ENCODE assay signal across 28 cellular contexts in genomic region chr16:89012622-89012995, GRCh38. TPM values are rescaled to one million over a fixed set of nuclear protein-coding genes. Genes with fewer than 3 reads are reported as not detected.
"Had no signal": no experiment of that assay in that cellular context is flagged by ENCODE, and none has a peak within 500 bp of the region (broad histone marks: within the 10 kb centered on the region; RNA-seq: fewer than 3 reads in every experiment).

No MANE protein-coding gene starts in this region.

- H3K4me1 Mint-ChIP-seq: nephron had no signal

- DNase-seq: naive thymus-derived CD4-positive, alpha-beta T cell; occipital lobe; psoas muscle; small intestine; stimulated activated CD4-positive, alpha-beta T cell treated with anti-CD3 and anti-CD28 coated beads, Interleukin-15, amount 100 ng/mL, for 24 hours; stimulated activated CD4-positive, alpha-beta T cell treated with anti-CD3 and anti-CD28 coated beads, Interleukin-2, amount 100 ng/mL, for 24 hours; stimulated activated CD4-positive, alpha-beta T cell treated with anti-CD3 and anti-CD28 coated beads, Interleukin-2, amount 100 ng/mL, for 48 hours; stimulated activated CD4-positive, alpha-beta T cell treated with anti-CD3 and anti-CD28 coated beads, Interleukin-4, amount 100 ng/mL, for 24 hours; stimulated activated naive B cell treated with anti-CD40 and anti-IgM and Interleukin-4, amounts not matched to agents 10 μg/mL and 1 μg/mL and 100 μg/mL, for 72 hours; stimulated activated naive CD4-positive, alpha-beta T cell treated with Interleukin-2 at 50 U/mL for 16 hours; stomach; thyroid gland; trophoblast cell; upper lobe of left lung had no signal

- H3K4me3 Mint-ChIP-seq: naive thymus-derived CD4-positive, alpha-beta T cell; nephron; neural progenitor cell; stimulated activated effector memory CD8-positive, alpha-beta T cell treated with anti-CD3 and anti-CD28 coated beads, Interleukin-12 subunit alpha, Interleukin-12 subunit beta, amount 100 ng/mL, for 72 hours; stimulated activated naive B cell treated with anti-CD40 and anti-IgM and Interleukin-4, amounts not matched to agents 10 μg/mL and 1 μg/mL and 100 μg/mL, for 72 hours; stimulated activated naive CD8-positive, alpha-beta T cell treated with anti-CD3 and anti-CD28 coated beads, Interleukin-15, Interleukin-2, amounts not matched to agents 100 ng/mL and 50 ng/mL, for 24 hours had no signal

- H3K36me3 Mint-ChIP-seq: neural progenitor cell; stimulated activated effector memory CD8-positive, alpha-beta T cell treated with anti-CD3 and anti-CD28 coated beads, Interleukin-12 subunit alpha, Interleukin-12 subunit beta, amount 100 ng/mL, for 72 hours; stimulated activated naive B cell treated with anti-CD40 and anti-IgM and Interleukin-4, amounts not matched to agents 10 μg/mL and 1 μg/mL and 100 μg/mL, for 72 hours had no signal

- H3K4me3 ChIP-seq: neural progenitor cell, pancreas, psoas muscle, right atrium auricular region, right lobe of liver, sigmoid colon, stomach, thoracic aorta, thyroid gland, tibial nerve, upper lobe of left lung, vagina had no signal

- H3K27me3 ChIP-seq: pancreas, right atrium auricular region, right lobe of liver, thyroid gland, vagina had no signal

- H2AFZ ChIP-seq: neural progenitor cell had no signal

- H3K27ac Mint-ChIP-seq: naive thymus-derived CD4-positive, alpha-beta T cell; nephron; neural progenitor cell; progenitor cell of endocrine pancreas; stimulated activated effector memory CD8-positive, alpha-beta T cell treated with anti-CD3 and anti-CD28 coated beads, Interleukin-12 subunit alpha, Interleukin-12 subunit beta, amount 100 ng/mL, for 72 hours; stimulated activated naive B cell treated with anti-CD40 and anti-IgM and Interleukin-4, amounts not matched to agents 10 μg/mL and 1 μg/mL and 100 μg/mL, for 72 hours; stimulated activated naive CD8-positive, alpha-beta T cell treated with anti-CD3 and anti-CD28 coated beads, Interleukin-15, Interleukin-2, amounts not matched to agents 100 ng/mL and 50 ng/mL, for 24 hours had no signal

- H3K4me2 ChIP-seq: neural progenitor cell had no signal

- ATAC-seq: naive thymus-derived CD4-positive, alpha-beta T cell; pancreas; psoas muscle; right lobe of liver; stimulated activated naive B cell treated with anti-CD40 and anti-IgM and Interleukin-4, amounts not matched to agents 10 μg/mL and 1 μg/mL and 100 μg/mL, for 72 hours had no signal

- H3K9me3 ChIP-seq: pancreas, psoas muscle, right atrium auricular region, right lobe of liver, sigmoid colon, stomach, thoracic aorta, thyroid gland, tibial nerve, upper lobe of left lung, vagina had no signal

- H3K4me1 ChIP-seq: neural progenitor cell, pancreas, psoas muscle, right atrium auricular region, right lobe of liver, sigmoid colon, stomach, thyroid gland, tibial nerve, upper lobe of left lung, vagina had no signal

- H3K9me3 Mint-ChIP-seq: stimulated activated naive CD8-positive, alpha-beta T cell treated with anti-CD3 and anti-CD28 coated beads, Interleukin-15, Interleukin-2, amounts not matched to agents 100 ng/mL and 50 ng/mL, for 24 hours had no signal

- H3K27ac ChIP-seq: neural progenitor cell, pancreas, psoas muscle, right atrium auricular region, right lobe of liver, sigmoid colon, stomach, thoracic aorta, thyroid gland, tibial nerve, upper lobe of left lung, vagina had no signal

- H3K36me3 ChIP-seq: neural progenitor cell, pancreas, right atrium auricular region, right lobe of liver, sigmoid colon, stomach, thoracic aorta, thyroid gland, tibial nerve, upper lobe of left lung, vagina had no signal

RNA-seq across cellular contexts. Expression of gene CBFA2T3, which starts 35.6 kb away (rescaled TPM):
- total RNA-seq: osteocyte, renal cortical epithelial cell had no signal
